Comparison of ENCODE assay signal across 31 cellular contexts in the genomic region with DNA sequence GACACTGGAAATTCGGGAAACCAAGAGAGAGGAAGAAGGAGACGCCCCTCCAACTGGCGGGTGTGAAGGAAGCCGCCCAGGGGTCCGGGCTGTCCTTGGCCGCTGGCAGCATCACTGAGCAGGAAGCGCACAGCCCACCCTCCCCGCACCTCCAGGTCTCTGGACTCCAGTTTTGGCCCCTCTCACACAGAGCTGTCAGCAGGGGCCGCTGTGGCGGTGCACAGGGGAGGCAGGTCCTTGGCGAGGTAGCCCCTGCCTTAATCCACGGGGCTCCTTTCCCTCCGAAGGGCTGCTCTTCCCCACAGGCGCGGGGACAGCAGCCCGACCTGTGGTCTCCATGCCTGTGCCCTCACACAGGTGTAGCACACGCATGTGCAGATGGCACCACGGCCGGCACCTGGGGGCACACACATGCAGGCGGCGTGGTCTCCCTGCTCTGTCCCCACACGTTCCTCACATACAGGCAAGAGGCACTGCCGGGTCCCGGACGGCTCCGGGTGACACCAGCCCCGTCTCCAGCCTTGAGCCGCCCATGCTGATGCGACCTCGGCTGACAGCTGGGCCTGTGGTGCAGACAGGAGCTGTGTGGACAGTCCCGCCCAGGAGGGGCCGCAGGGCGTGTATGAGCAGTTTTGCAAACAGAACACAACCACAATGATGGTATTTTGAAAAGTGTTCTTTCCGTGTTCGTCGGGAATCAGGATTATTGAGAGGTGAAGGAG. TPM values are rescaled to one million over a fixed set of nuclear protein-coding genes. Genes with fewer than 3 reads are reported as not detected.
DNase-seq lines count a peak whose midpoint lies in the region; ATAC-seq and TF ChIP-seq lines count a peak whose summit lies in the region.
"Had no signal": no experiment of that assay in that cellular context is flagged by ENCODE, and none has a peak within 500 bp of the region (broad histone marks: within the 10 kb centered on the region; RNA-seq: fewer than 3 reads in every experiment).

No MANE protein-coding gene starts in this region.

- TF ChIP-seq CTCF in brain microvascular endothelial cell (IDR thresholded peaks at IDR 0.05; ENCODE audit: low read depth, low read length, missing control alignments): peak; percentile 5
- TF ChIP-seq CTCF in SK-N-SH (IDR thresholded peaks at IDR 0.05): no peak

- no peaks in the 10 kb centered on the region for H3K9me2 ChIP-seq in SK-N-SH

- no peak for DNase-seq in activated naive CD4-positive, alpha-beta T cell treated with anti-CD3 and anti-CD28 coated beads, Interleukin-2, amount 50 U/mL, for 16 hours
- DNase-seq in brain microvascular endothelial cell: no peak
- DNase-seq in myocyte (ENCODE audit: low read depth): peak; percentile 69
- no peak for DNase-seq in stimulated activated effector memory CD8-positive, alpha-beta T cell treated with anti-CD3 and anti-CD28 coated beads, Interleukin-12 subunit alpha, Interleukin-12 subunit beta, amount 100 ng/mL, for 72 hours (ENCODE audit: low spot score in 2 of 2)
- DNase-seq in NCI-H748 treated with DMSO at 0.1 percent for 48 hours (lab: John Stamatoyannopoulos, UW): no peak
- no peak for DNase-seq in NCI-H2171 treated with DMSO at 0.1 percent for 48 hours (lab: John Stamatoyannopoulos, UW)
- DNase-seq in SK-N-SH: no peak
- DNase-seq: activated CD4-positive, alpha-beta T cell treated with anti-CD3 and anti-CD28 coated beads for 48 hours; activated naive CD4-positive, alpha-beta T cell treated with anti-CD3 and anti-CD28 coated beads for 36 hours; activated T-cell treated with anti-CD3 and anti-CD28 coated beads, Interleukin-2, amount 50 U/mL, for 72 hours; amygdala; CD4-positive, alpha-beta T cell; DMS 273 treated with DMSO at 0.1 percent for 48 hours; effector memory CD8-positive, alpha-beta T cell; EL; foreskin keratinocyte; heart right ventricle; mammary epithelial cell; NCI-H1105 treated with DMSO at 0.1 percent for 48 hours; NCI-H2029 treated with DMSO at 0.1 percent for 48 hours; NCI-H226; nucleus accumbens had no signal

- no peaks in the 10 kb centered on the region for H3K9me3 ChIP-seq in SK-N-SH
- H3K9me3 ChIP-seq: esophagus muscularis mucosa, heart right ventricle, psoas muscle, tibial artery had no signal

- CTCF ChIA-PET in SK-N-SH (lab: Yijun Ruan, JAX): interaction anchor here (1.4 to 1.9 kb wide), 2 partner anchors 14 to 538 kb away, joined by 3 to 8 read pairs; no protein-coding TSS in a partner anchor

- H3K4me1 Mint-ChIP-seq in activated naive CD4-positive, alpha-beta T cell treated with anti-CD3 and anti-CD28 coated beads, Interleukin-2, amount 50 U/mL, for 24 hours: no peaks in the 10 kb centered on the region
- H3K4me1 Mint-ChIP-seq in stimulated activated effector memory CD8-positive, alpha-beta T cell treated with anti-CD3 and anti-CD28 coated beads, Interleukin-12 subunit alpha, Interleukin-12 subunit beta, amount 100 ng/mL, for 72 hours: peaks cover 1% of the 10 kb centered on the region

- no peaks in the 10 kb centered on the region for H3K79me2 ChIP-seq in SK-N-SH (ENCODE audit: insufficient read depth)

- no peaks in the 10 kb centered on the region for H3K9me3 Mint-ChIP-seq in activated naive CD4-positive, alpha-beta T cell treated with anti-CD3 and anti-CD28 coated beads, Interleukin-2, amount 50 U/mL, for 24 hours
- H3K9me3 Mint-ChIP-seq in stimulated activated effector memory CD8-positive, alpha-beta T cell treated with anti-CD3 and anti-CD28 coated beads, Interleukin-12 subunit alpha, Interleukin-12 subunit beta, amount 100 ng/mL, for 72 hours: no peaks in the 10 kb centered on the region
- H3K9me3 Mint-ChIP-seq: activated naive CD4-positive, alpha-beta T cell treated with anti-CD3 and anti-CD28 coated beads for 36 hours; activated T-cell treated with anti-CD3 and anti-CD28 coated beads, Interleukin-2, amount 50 U/mL, for 72 hours; CD4-positive, alpha-beta T cell; effector memory CD8-positive, alpha-beta T cell; IgD-negative memory B cell; T-helper 2 cell treated with Interferon-gamma antibody and Interleukin-4, amounts not matched to agents 5 μg/mL and 100 μg/mL, for 36 hours had no signal

- H3K36me3 Mint-ChIP-seq in activated naive CD4-positive, alpha-beta T cell treated with anti-CD3 and anti-CD28 coated beads, Interleukin-2, amount 50 U/mL, for 24 hours: peaks cover 8% of the 10 kb centered on the region
- peaks cover 82% of the 10 kb centered on the region for H3K36me3 Mint-ChIP-seq in stimulated activated effector memory CD8-positive, alpha-beta T cell treated with anti-CD3 and anti-CD28 coated beads, Interleukin-12 subunit alpha, Interleukin-12 subunit beta, amount 100 ng/mL, for 72 hours

- ATAC-seq in stimulated activated effector memory CD8-positive, alpha-beta T cell treated with anti-CD3 and anti-CD28 coated beads, Interleukin-12 subunit alpha, Interleukin-12 subunit beta, amount 100 ng/mL, for 72 hours: no peak
- ATAC-seq: activated T-cell treated with anti-CD3 and anti-CD28 coated beads, Interleukin-2, amount 50 U/mL, for 72 hours; effector memory CD8-positive, alpha-beta T cell; foreskin keratinocyte; heart right ventricle; psoas muscle; SK-N-SH treated with all-trans-retinoic acid at 6 μM for 48 hours had no signal

- peak overlapping the region; percentile 80 for H3K27ac Mint-ChIP-seq in activated naive CD4-positive, alpha-beta T cell treated with anti-CD3 and anti-CD28 coated beads, Interleukin-2, amount 50 U/mL, for 24 hours
- H3K27ac Mint-ChIP-seq in stimulated activated effector memory CD8-positive, alpha-beta T cell treated with anti-CD3 and anti-CD28 coated beads, Interleukin-12 subunit alpha, Interleukin-12 subunit beta, amount 100 ng/mL, for 72 hours: peak overlapping the region; percentile 80
- H3K27ac Mint-ChIP-seq: activated naive CD4-positive, alpha-beta T cell treated with anti-CD3 and anti-CD28 coated beads for 36 hours; activated T-cell treated with anti-CD3 and anti-CD28 coated beads, Interleukin-2, amount 50 U/mL, for 72 hours; CD4-positive, alpha-beta T cell; T-helper 2 cell treated with Interferon-gamma antibody and Interleukin-4, amounts not matched to agents 5 μg/mL and 100 μg/mL, for 36 hours had no signal

- H3K36me3 ChIP-seq in brain microvascular endothelial cell (replicated peaks): peaks cover 9% of the 10 kb centered on the region
- peaks cover 0 to 15% of the 10 kb centered on the region in 2 experiments for H3K36me3 ChIP-seq in SK-N-SH (replicated peaks in 1 of 2; ENCODE audit: control insufficient read depth in 1 of 2, insufficient read depth in 2 of 2, low read length in 1 of 2)

- WGBS in SK-N-SH (ENCODE audit: low lambda C conversion rate): 95% methylated on average over 32 of the region's 36 CpGs

- H3K4me1 ChIP-seq in SK-N-SH (ENCODE audit: control insufficient read depth in 1 of 2, insufficient read depth in 2 of 2, low read depth in 1 of 2, low read length in 1 of 2): peaks cover 9 to 38% of the 10 kb centered on the region in 2 experiments; a peak in 2 of 4 replicates
- H3K4me1 ChIP-seq: foreskin keratinocyte had no signal

- H3K27me3 ChIP-seq in brain microvascular endothelial cell (replicated peaks) (no peaks in the 10 kb centered on the region), SK-N-SH (ENCODE audit: insufficient read depth) (no peaks in the 10 kb centered on the region)
- H3K27me3 ChIP-seq: esophagus muscularis mucosa had no signal

- no peaks in the 10 kb centered on the region for H4K20me1 ChIP-seq in SK-N-SH (ENCODE audit: insufficient read depth)

- H3K27me3 Mint-ChIP-seq in activated naive CD4-positive, alpha-beta T cell treated with anti-CD3 and anti-CD28 coated beads, Interleukin-2, amount 50 U/mL, for 24 hours: no peaks in the 10 kb centered on the region
- H3K27me3 Mint-ChIP-seq: CD4-positive, alpha-beta T cell; effector memory CD8-positive, alpha-beta T cell; IgD-negative memory B cell had no signal

- H3K4me2 ChIP-seq in SK-N-SH: no peak overlapping the region

- no peak for TF ChIP-seq RAD21 in SK-N-SH (IDR thresholded peaks at IDR 0.05; ENCODE audit: low read length)

- no peak overlapping the region for H3K9ac ChIP-seq in SK-N-SH

- no peak overlapping the region for H3K27ac ChIP-seq in brain microvascular endothelial cell
- H3K27ac ChIP-seq in SK-N-SH (ENCODE audit: low read depth in 2 of 2, low read length in 1 of 2): no peak overlapping the region
- H3K27ac ChIP-seq: coronary artery, foreskin keratinocyte, heart right ventricle, psoas muscle, tibial artery, VCaP had no signal

- peaks cover 4% of the 10 kb centered on the region for H3F3A ChIP-seq in SK-N-SH (replicated peaks; ENCODE audit: insufficient read depth)

- H2AFZ ChIP-seq in SK-N-SH (ENCODE audit: low read depth): no peak overlapping the region

- in situ Hi-C loops in brain microvascular endothelial cell (cut with HindIII; ENCODE audit: low pct_ligation_motif_present, low sequenced_read_pairs): no loop called here

- H3K4me3 ChIP-seq in brain microvascular endothelial cell (ENCODE audit: low read depth, low read length): no peak overlapping the region
- H3K4me3 ChIP-seq in SK-N-SH (ENCODE audit: low read depth in 2 of 2, low read length in 1 of 2): no peak overlapping the region
- H3K4me3 ChIP-seq: coronary artery, esophagus muscularis mucosa, heart right ventricle, psoas muscle, tibial artery had no signal

- POLR2A ChIA-PET in SK-N-SH (lab: Yijun Ruan, JAX): interaction anchor here (0.5 kb wide), 2 partner anchors 666 to 1278 kb away, joined by 4 read pairs; no protein-coding TSS in a partner anchor

- no peak for TF ChIP-seq EP300 in SK-N-SH (IDR thresholded peaks at IDR 0.05; ENCODE audit: borderline replicate concordance in 1 of 2, low read depth in 1 of 2, low read length in 1 of 2)

- no peak overlapping the region for H3K4me3 Mint-ChIP-seq in activated naive CD4-positive, alpha-beta T cell treated with anti-CD3 and anti-CD28 coated beads, Interleukin-2, amount 50 U/mL, for 24 hours
- no peak overlapping the region for H3K4me3 Mint-ChIP-seq in stimulated activated effector memory CD8-positive, alpha-beta T cell treated with anti-CD3 and anti-CD28 coated beads, Interleukin-12 subunit alpha, Interleukin-12 subunit beta, amount 100 ng/mL, for 72 hours
- H3K4me3 Mint-ChIP-seq: activated naive CD4-positive, alpha-beta T cell treated with anti-CD3 and anti-CD28 coated beads for 36 hours; activated T-cell treated with anti-CD3 and anti-CD28 coated beads, Interleukin-2, amount 50 U/mL, for 72 hours; CD4-positive, alpha-beta T cell; T-helper 2 cell treated with Interferon-gamma antibody and Interleukin-4, amounts not matched to agents 5 μg/mL and 100 μg/mL, for 36 hours had no signal

TF ChIP-seq in SK-N-SH, 30 proteins besides CTCF, POLR2A, EP300 and RAD21 (continues in another document):
- TF ChIP-seq RXRA (IDR thresholded peaks at IDR 0.05; ENCODE audit: borderline replicate concordance, low read depth): no peak
- TF ChIP-seq NRF1 (IDR thresholded peaks at IDR 0.05; ENCODE audit: low read depth, low read length): no peak
- no peak for TF ChIP-seq SIN3A (IDR thresholded peaks at IDR 0.05; ENCODE audit: borderline replicate concordance, low read depth, low read length)

RNA-seq across cellular contexts. Expression of gene CHMP6, which starts 26.6 kb away (rescaled TPM):
- 14.8 and 18.0 TPM in 2 replicates for total RNA-seq in myocyte
- polyA plus RNA-seq in myocyte (2012): 31.3 TPM
- polyA plus RNA-seq in SK-N-SH (2012; rRNA removed): 44.1 and 44.3 TPM in 2 replicates
- 39.4 and 46.0 TPM in 2 replicates for polyA plus RNA-seq in SK-N-SH (2012; cell fraction: cytosol; rRNA removed)
- polyA plus RNA-seq in SK-N-SH (2012; cell fraction: nucleus; rRNA removed): 24.7 and 32.2 TPM in 2 replicates
